Comparison of ENCODE assay signal across 7 cellular contexts in genomic region chr10:47743611-47744560, GRCh38. TPM values are rescaled to one million over a fixed set of nuclear protein-coding genes. Genes with fewer than 3 reads are reported as not detected.
DNase-seq lines count a peak whose midpoint lies in the region; ATAC-seq and TF ChIP-seq lines count a peak whose summit lies in the region.
"Not testable (repeated sequence)": the region's sequence is repeated elsewhere in the genome, so short reads cannot be mapped to it uniquely, and the experiment has no call there.

No MANE protein-coding gene starts in this region.

- not testable (repeated sequence) for H3K9ac ChIP-seq in rectal smooth muscle tissue (ENCODE audit: low read length)

- intact Hi-C loops in dorsolateral prefrontal cortex (cut with DNase I): not testable (repeated sequence)

- not testable (repeated sequence) for DNase-seq in Jurkat, Clone E6-1 (ENCODE audit: low read depth, low spot score)
- DNase-seq in activated T-cell treated with anti-CD3 and anti-CD28 coated beads for 48 hours (ENCODE audit: low read depth): peak; percentile 19
- DNase-seq in dorsolateral prefrontal cortex: peak in 9 of 10 donors; percentile 22 to 74 (median 40)
- peak; percentile 53 for DNase-seq in islet precursor cell

- not testable (repeated sequence) for H3K4me1 ChIP-seq in rectal smooth muscle tissue (ENCODE audit: control insufficient read depth, insufficient read depth, low read length)

- H3K36me3 ChIP-seq in rectal smooth muscle tissue (ENCODE audit: control insufficient read depth, insufficient read depth, low read length): not testable (repeated sequence)

- ATAC-seq in GM18868 (IDR thresholded peaks at IDR 0.05; ENCODE audit: unreplicated experiment) (peak; percentile 88), HG02623 (IDR thresholded peaks at IDR 0.05; ENCODE audit: unreplicated experiment) (peak; percentile 64)

- H3K27me3 ChIP-seq in dorsolateral prefrontal cortex; rectal smooth muscle tissue (ENCODE audit: control insufficient read depth, insufficient read depth, low read length): not testable (repeated sequence)

- peak overlapping the region; percentile 33 for H3K4me3 ChIP-seq in Jurkat, Clone E6-1 (ENCODE audit: low read length)
- peak overlapping the region in 53 of 59 donors; percentile 27 to 66 (median 49) for H3K4me3 ChIP-seq in dorsolateral prefrontal cortex
- H3K4me3 ChIP-seq in rectal smooth muscle tissue (ENCODE audit: low read length): peak overlapping the region; percentile 36

- peak in 16 of 56 donors; percentile 6 to 49 (median 16) for TF ChIP-seq CTCF in dorsolateral prefrontal cortex (IDR thresholded peaks at IDR 0.05 in 54 of 56, conservative IDR thresholded peaks at IDR 0.05 in 2 of 56; ENCODE audit: low read depth in 1 of 56, partially characterized antibody in 56 of 56)

- H3K27ac ChIP-seq in dorsolateral prefrontal cortex: peak overlapping the region in 6 of 59 donors; percentile 21 to 81 (median 45)
- not testable (repeated sequence) for H3K27ac ChIP-seq in rectal smooth muscle tissue (ENCODE audit: low read depth, low read length)

RNA-seq across cellular contexts. Expression of gene SYT15B, which starts 19.5 kb away (rescaled TPM):
- not detected for polyA plus RNA-seq in Jurkat, Clone E6-1 (2012; ENCODE audit: insufficient read depth, insufficient read length)
- 1 to 10 TPM in 94 of 120 experiments, under 1 TPM in 23, not detected in 3; 0.23 to 9.5 (median 2.0) TPM for total RNA-seq in dorsolateral prefrontal cortex
